In genomic region chr20:54456972-54457371, GRCh38 we compare ENCODE assay signal across 27 cellular contexts. TPM values are rescaled to one million over a fixed set of nuclear protein-coding genes. Genes with fewer than 3 reads are reported as not detected.
DNase-seq lines count a peak whose midpoint lies in the region; ATAC-seq and TF ChIP-seq lines count a peak whose summit lies in the region.
"Had no signal": no experiment of that assay in that cellular context is flagged by ENCODE, and none has a peak within 500 bp of the region (broad histone marks: within the 10 kb centered on the region; RNA-seq: fewer than 3 reads in every experiment).

No MANE protein-coding gene starts in this region.

- H3K36me3 ChIP-seq in GM23338 (ENCODE audit: insufficient read depth) (no peaks in the 10 kb centered on the region), OCI-LY3 (replicated peaks; ENCODE audit: low read depth, low read length) (no peaks in the 10 kb centered on the region), brain microvascular endothelial cell (replicated peaks) (no peaks in the 10 kb centered on the region), mesendoderm (ENCODE audit: control insufficient read depth, insufficient read depth, low read length) (no peaks in the 10 kb centered on the region)
- H3K36me3 ChIP-seq: adrenal gland, prostate gland, sigmoid colon had no signal

- peaks cover 10% of the 10 kb centered on the region for H3K36me3 Mint-ChIP-seq in GM23338 (ENCODE audit: low read depth)
- no peaks in the 10 kb centered on the region for H3K36me3 Mint-ChIP-seq in stimulated activated naive B cell treated with anti-CD40 and anti-IgM and Interleukin-4, amounts not matched to agents 10 μg/mL and 1 μg/mL and 100 μg/mL, for 72 hours
- H3K36me3 Mint-ChIP-seq: activated naive CD4-positive, alpha-beta T cell treated with anti-CD3 and anti-CD28 coated beads, Interleukin-2, amount 10 ng/mL, durations not matched to agents 7 days and 5 days; brain; naive thymus-derived CD4-positive, alpha-beta T cell had no signal

- in situ Hi-C loops in brain microvascular endothelial cell (cut with HindIII; ENCODE audit: low pct_ligation_motif_present, low sequenced_read_pairs), result no loop called here

- peaks cover 17% of the 10 kb centered on the region; the same call in 1 of the 2 replicates for H3K9me3 ChIP-seq in OCI-LY3 (ENCODE audit: insufficient read depth, low read length)
- H3K9me3 ChIP-seq: adrenal gland, prostate gland, sigmoid colon had no signal

- no peaks in the 10 kb centered on the region for H3K79me2 ChIP-seq in GM23338 (replicated peaks; ENCODE audit: insufficient read depth)
- H3K79me2 ChIP-seq in OCI-LY3 (ENCODE audit: low read length), result no peaks in the 10 kb centered on the region
- H3K79me2 ChIP-seq in mesendoderm (ENCODE audit: control insufficient read depth, insufficient read depth, low read length), result no peaks in the 10 kb centered on the region

- no peak overlapping the region for H4K5ac ChIP-seq in mesendoderm (ENCODE audit: low read length)

- H3K27ac ChIP-seq in GM23338 (ENCODE audit: low read depth) (no peak overlapping the region), OCI-LY3 (ENCODE audit: low read length) (no peak overlapping the region), brain microvascular endothelial cell (no peak overlapping the region), mesendoderm (ENCODE audit: low read depth, low read length) (no peak overlapping the region)
- H3K27ac ChIP-seq: adrenal gland, prostate gland, sigmoid colon had no signal

- DNase-seq in GM23338 (ENCODE audit: low spot score) (peak; percentile 26), brain microvascular endothelial cell (no peak), mesendoderm (peak; percentile 31)
- no peak for DNase-seq in stimulated activated naive B cell treated with anti-CD40 and anti-IgM and Interleukin-4, amounts not matched to agents 10 μg/mL and 1 μg/mL and 100 μg/mL, for 72 hours
- no peak for DNase-seq in stimulated activated CD4-positive, alpha-beta T cell treated with anti-CD3 and anti-CD28 coated beads, Interleukin-2, amount 100 ng/mL, for 24 hours
- DNase-seq in central memory CD4-positive, alpha-beta T cell, result no peak
- DNase-seq: activated CD4-positive, alpha-beta T cell treated with anti-CD3 and anti-CD28 coated beads for 36 hours; activated CD8-positive, alpha-beta T cell treated with anti-CD3 and anti-CD28 coated beads for 36 hours; activated naive CD4-positive, alpha-beta T cell treated with anti-CD3 and anti-CD28 coated beads, Interleukin-2, amount 10 ng/mL, durations not matched to agents 7 days and 5 days; adrenal gland; H7; KG1; left ventricle myocardium superior; midbrain; MV-4-11; naive thymus-derived CD4-positive, alpha-beta T cell; NCI-H1436; NCI-H446; NCI-H748 treated with DMSO at 0.1 percent for 48 hours; Right ventricle myocardium superior; sigmoid colon; stimulated activated CD4-positive, alpha-beta T cell treated with anti-CD3 and anti-CD28 coated beads, Interleukin-12 subunit alpha, Interleukin-12 subunit beta, amount 100 ng/mL, for 4 hours; stimulated activated CD4-positive, alpha-beta T cell treated with anti-CD3 and anti-CD28 coated beads, Interleukin-4, amount 100 ng/mL, for 4 hours had no signal

- H4K8ac ChIP-seq in mesendoderm (ENCODE audit: low read depth, low read length), result no peak overlapping the region

- H3K56ac ChIP-seq in mesendoderm (ENCODE audit: low read length), result no peak overlapping the region

- H4K20me1 ChIP-seq in GM23338 (replicated peaks; ENCODE audit: insufficient read depth) (no peaks in the 10 kb centered on the region), OCI-LY3 (ENCODE audit: insufficient read depth, low read length) (no peaks in the 10 kb centered on the region)

- H3K18ac ChIP-seq in mesendoderm (ENCODE audit: low read length), result no peak overlapping the region

- H3K4me1 Mint-ChIP-seq in GM23338, result peaks cover 11% of the 10 kb centered on the region
- no peaks in the 10 kb centered on the region for H3K4me1 Mint-ChIP-seq in stimulated activated naive B cell treated with anti-CD40 and anti-IgM and Interleukin-4, amounts not matched to agents 10 μg/mL and 1 μg/mL and 100 μg/mL, for 72 hours
- H3K4me1 Mint-ChIP-seq: activated CD4-positive, alpha-beta T cell treated with anti-CD3 and anti-CD28 coated beads for 36 hours; activated naive CD4-positive, alpha-beta T cell treated with anti-CD3 and anti-CD28 coated beads, Interleukin-2, amount 10 ng/mL, durations not matched to agents 7 days and 5 days; brain; naive thymus-derived CD4-positive, alpha-beta T cell had no signal

- H2BK5ac ChIP-seq in mesendoderm (ENCODE audit: low read length), result no peak overlapping the region

- no peak overlapping the region for H3K9ac ChIP-seq in OCI-LY3 (ENCODE audit: low read length)
- no peak overlapping the region for H3K9ac ChIP-seq in mesendoderm (ENCODE audit: low read length)

- H3K4me2 ChIP-seq in GM23338 (no peak overlapping the region), OCI-LY3 (ENCODE audit: low read length) (no peak overlapping the region), mesendoderm (ENCODE audit: low read length) (no peak overlapping the region)

- H2BK120ac ChIP-seq in mesendoderm (ENCODE audit: low read depth, low read length), result no peak overlapping the region

- H3K27me3 ChIP-seq in GM23338 (ENCODE audit: insufficient read depth), result no peaks in the 10 kb centered on the region
- H3K27me3 ChIP-seq in OCI-LY3 (ENCODE audit: low read depth, low read length), result no peaks in the 10 kb centered on the region
- H3K27me3 ChIP-seq in brain microvascular endothelial cell (replicated peaks), result no peaks in the 10 kb centered on the region
- no peaks in the 10 kb centered on the region for H3K27me3 ChIP-seq in mesendoderm (ENCODE audit: insufficient read depth, low read length, poor library complexity)
- H3K27me3 ChIP-seq: adrenal gland, sigmoid colon had no signal

- peaks cover 11% of the 10 kb centered on the region for H3K9me3 Mint-ChIP-seq in GM23338
- H3K9me3 Mint-ChIP-seq in stimulated activated naive B cell treated with anti-CD40 and anti-IgM and Interleukin-4, amounts not matched to agents 10 μg/mL and 1 μg/mL and 100 μg/mL, for 72 hours, result peaks cover 4 to 6% of the 10 kb centered on the region in 2 donors

- H3K4me3 Mint-ChIP-seq in GM23338, result no peak overlapping the region
- H3K4me3 Mint-ChIP-seq in stimulated activated naive B cell treated with anti-CD40 and anti-IgM and Interleukin-4, amounts not matched to agents 10 μg/mL and 1 μg/mL and 100 μg/mL, for 72 hours, result no peak overlapping the region
- H3K4me3 Mint-ChIP-seq: activated CD4-positive, alpha-beta T cell treated with anti-CD3 and anti-CD28 coated beads for 36 hours; activated CD8-positive, alpha-beta T cell treated with anti-CD3 and anti-CD28 coated beads for 36 hours; activated naive CD4-positive, alpha-beta T cell treated with anti-CD3 and anti-CD28 coated beads, Interleukin-2, amount 10 ng/mL, durations not matched to agents 7 days and 5 days; brain; naive thymus-derived CD4-positive, alpha-beta T cell had no signal

- WGBS in mesendoderm (ENCODE audit: extremely low coverage, insufficient coverage, low lambda C conversion rate), result no CpG with 5 or more reads among the region's 6 CpGs

- H3K23ac ChIP-seq in mesendoderm (ENCODE audit: low read length), result no peak overlapping the region

- H3K27ac Mint-ChIP-seq in GM23338, result no peak overlapping the region
- H3K27ac Mint-ChIP-seq in stimulated activated naive B cell treated with anti-CD40 and anti-IgM and Interleukin-4, amounts not matched to agents 10 μg/mL and 1 μg/mL and 100 μg/mL, for 72 hours, result no peak overlapping the region
- H3K27ac Mint-ChIP-seq: activated CD4-positive, alpha-beta T cell treated with anti-CD3 and anti-CD28 coated beads for 36 hours; activated CD8-positive, alpha-beta T cell treated with anti-CD3 and anti-CD28 coated beads for 36 hours; activated naive CD4-positive, alpha-beta T cell treated with anti-CD3 and anti-CD28 coated beads, Interleukin-2, amount 10 ng/mL, durations not matched to agents 7 days and 5 days; brain; naive thymus-derived CD4-positive, alpha-beta T cell had no signal

- no peaks in the 10 kb centered on the region for H3K79me1 ChIP-seq in mesendoderm (ENCODE audit: low read length)

- no peaks in the 10 kb centered on the region for H3F3A ChIP-seq in GM23338 (replicated peaks; ENCODE audit: low read depth)

- ATAC-seq in GM23338 (no peak; the same call in 2 of the 3 replicates), HG03280 (IDR thresholded peaks at IDR 0.05; ENCODE audit: unreplicated experiment) (no peak)
- no peak for ATAC-seq in stimulated activated naive B cell treated with anti-CD40 and anti-IgM and Interleukin-4, amounts not matched to agents 10 μg/mL and 1 μg/mL and 100 μg/mL, for 72 hours (replicated peaks)
- ATAC-seq: activated CD4-positive, alpha-beta T cell treated with anti-CD3 and anti-CD28 coated beads for 36 hours; activated CD8-positive, alpha-beta T cell treated with anti-CD3 and anti-CD28 coated beads for 36 hours; left ventricle myocardium superior; naive thymus-derived CD4-positive, alpha-beta T cell had no signal

- H3K27me3 Mint-ChIP-seq in GM23338 (ENCODE audit: insufficient read depth, low read depth, poor library complexity), result no peaks in the 10 kb centered on the region
- H3K27me3 Mint-ChIP-seq in stimulated activated naive B cell treated with anti-CD40 and anti-IgM and Interleukin-4, amounts not matched to agents 10 μg/mL and 1 μg/mL and 100 μg/mL, for 72 hours, result peaks cover 0 to 6% of the 10 kb centered on the region in 2 donors
- H3K27me3 Mint-ChIP-seq: activated naive CD4-positive, alpha-beta T cell treated with anti-CD3 and anti-CD28 coated beads, Interleukin-2, amount 10 ng/mL, durations not matched to agents 7 days and 5 days; brain had no signal

- no peak overlapping the region for H2BK15ac ChIP-seq in mesendoderm (replicated peaks; ENCODE audit: low read depth)

- H2AFZ ChIP-seq in GM23338 (no peak overlapping the region), OCI-LY3 (ENCODE audit: low read depth, low read length) (no peak overlapping the region)

- H2AK5ac ChIP-seq in mesendoderm (ENCODE audit: low read length), result no peak overlapping the region

- no peaks in the 10 kb centered on the region for H3K9me2 ChIP-seq in GM23338 (ENCODE audit: insufficient read depth)

- peaks cover 7% of the 10 kb centered on the region; the same call in 1 of the 2 replicates for H3K4me1 ChIP-seq in GM23338 (ENCODE audit: insufficient read depth)
- peaks cover 16% of the 10 kb centered on the region for H3K4me1 ChIP-seq in OCI-LY3 (ENCODE audit: low read length)
- H3K4me1 ChIP-seq in mesendoderm (ENCODE audit: control insufficient read depth, low read depth, low read length), result no peaks in the 10 kb centered on the region
- H3K4me1 ChIP-seq: adrenal gland, prostate gland, sigmoid colon had no signal

- no peak overlapping the region for H3K4me3 ChIP-seq in GM23338
- H3K4me3 ChIP-seq in OCI-LY3 (ENCODE audit: low read length), result no peak overlapping the region
- no peak overlapping the region for H3K4me3 ChIP-seq in brain microvascular endothelial cell (ENCODE audit: low read depth, low read length)
- H3K4me3 ChIP-seq in mesendoderm (ENCODE audit: low read length), result no peak overlapping the region
- H3K4me3 ChIP-seq: adrenal gland, prostate gland, sigmoid colon had no signal

- no peak overlapping the region for H3K4ac ChIP-seq in mesendoderm (ENCODE audit: low read depth, low read length)

- TF ChIP-seq CTCF in GM23338 (conservative IDR thresholded peaks at IDR 0.05; ENCODE audit: low read depth in 2 of 2) (peak; percentile 33 to 44; a peak in 3 of 4 replicates), OCI-LY3 (IDR thresholded peaks at IDR 0.05; ENCODE audit: low read depth, low read length) (peak; percentile 47), brain microvascular endothelial cell (IDR thresholded peaks at IDR 0.05; ENCODE audit: low read depth, low read length, missing control alignments) (peak; percentile 20)

RNA-seq across cellular contexts. Expression of gene DOK5, which starts 18.4 kb away (rescaled TPM):
- 4.9 and 5.0 TPM in 2 replicates for total RNA-seq in GM23338 (2014; rRNA removed; shearing (Covaris generic))
- 4.7 and 6.9 TPM in 2 replicates for polyA plus RNA-seq in GM23338 (2016; fragmentation: Nextera tagmentation; extraction: Ambion mirVana)
- 14.2 TPM for polyA plus RNA-seq in mesendoderm (2013, experiment 1 of 2)
- 14.5 TPM for polyA plus RNA-seq in mesendoderm (2013, experiment 2 of 2)
- polyA plus RNA-seq: naive thymus-derived CD4-positive, alpha-beta T cell had no signal

Comparison
In these comparisons a context has a peak if more than half of its experiments do, and no peak if none do; other contexts are left out.
1. DNase-seq: peak in GM23338 (single experiment) and mesendoderm (single experiment); none in brain microvascular endothelial cell (single experiment), stimulated activated naive B cell treated with anti-CD40 and anti-IgM and Interleukin-4, amounts not matched to agents 10 μg/mL and 1 μg/mL and 100 μg/mL, for 72 hours (single experiment), stimulated activated CD4-positive, alpha-beta T cell treated with anti-CD3 and anti-CD28 coated beads, Interleukin-2, amount 100 ng/mL, for 24 hours (0 of 2) and central memory CD4-positive, alpha-beta T cell (single experiment).
2. Peak in every context shown above with its lines, with median percentiles within 50 percentile points of each other: CTCF ChIP-seq.